In the genomic region with DNA sequence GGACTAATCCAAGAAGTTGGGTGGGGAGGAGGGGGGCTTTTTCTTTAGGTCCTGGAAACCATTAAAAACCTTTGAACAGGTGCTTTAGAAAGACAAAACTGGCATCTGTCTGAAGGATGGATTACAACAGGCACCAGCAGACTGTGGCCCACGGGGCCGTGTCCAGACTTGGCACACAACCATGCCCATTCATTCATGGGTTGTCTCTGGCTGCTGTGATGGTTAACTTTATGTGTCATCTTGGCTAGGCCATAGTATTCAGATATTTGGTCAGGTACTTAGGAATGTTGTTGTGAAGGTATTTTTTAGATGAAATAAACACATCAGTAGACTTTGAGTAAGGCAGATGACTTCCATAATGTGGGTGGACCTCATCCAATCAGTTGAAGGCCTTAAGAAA, we compare ENCODE assay signal across 24 cellular contexts.
"Had no signal": no experiment of that assay in that cellular context is flagged by ENCODE, and none has a peak within 500 bp of the region (broad histone marks: within the 10 kb centered on the region; RNA-seq: fewer than 3 reads in every experiment).

No MANE protein-coding gene starts in this region.

- H3K4me1 ChIP-seq: foreskin keratinocyte, lower lobe of right lung had no signal

- H3K27ac ChIP-seq: coronary artery, dorsolateral prefrontal cortex, epithelial cell of prostate, esophagus muscularis mucosa, foreskin keratinocyte, gastroesophageal sphincter, heart left ventricle, hepatocyte, left lung, lower lobe of right lung had no signal

- H3K27me3 ChIP-seq: esophagus muscularis mucosa, foreskin keratinocyte, gastroesophageal sphincter, hepatocyte, left lung had no signal

- H3K4me3 ChIP-seq: coronary artery, dorsolateral prefrontal cortex, esophagus muscularis mucosa, gastroesophageal sphincter, heart left ventricle, hepatocyte, left lung, lower lobe of right lung, mucosa of descending colon had no signal

- H3K36me3 ChIP-seq: esophagus muscularis mucosa, gastroesophageal sphincter, heart left ventricle, left lung, lower lobe of right lung had no signal

- H3K4me2 ChIP-seq: hepatocyte had no signal

- DNase-seq: dermis blood vessel endothelial cell; dorsolateral prefrontal cortex; effector CD4-positive, alpha-beta T cell; effector memory CD4-positive, alpha-beta T cell; heart left ventricle; hypothalamus; immature natural killer cell; islet precursor cell; kidney; kidney glomerular epithelial cell; left cardiac atrium; left lung; left ventricle myocardium superior; lower lobe of right lung; mesenchymal stem cell; mucosa of descending colon; naive B cell; naive thymus-derived CD8-positive, alpha-beta T cell had no signal

- ATAC-seq: foreskin keratinocyte; gastroesophageal sphincter; heart left ventricle; left cardiac atrium; left lung; left ventricle myocardium superior; lower lobe of right lung; mucosa of descending colon; naive thymus-derived CD8-positive, alpha-beta T cell had no signal

- H2AFZ ChIP-seq: hepatocyte had no signal

- H3K9me3 ChIP-seq: esophagus muscularis mucosa, gastroesophageal sphincter, left lung, lower lobe of right lung, mucosa of descending colon had no signal
